Comparison of ENCODE assay signal across 8 cellular contexts in the genomic region with DNA sequence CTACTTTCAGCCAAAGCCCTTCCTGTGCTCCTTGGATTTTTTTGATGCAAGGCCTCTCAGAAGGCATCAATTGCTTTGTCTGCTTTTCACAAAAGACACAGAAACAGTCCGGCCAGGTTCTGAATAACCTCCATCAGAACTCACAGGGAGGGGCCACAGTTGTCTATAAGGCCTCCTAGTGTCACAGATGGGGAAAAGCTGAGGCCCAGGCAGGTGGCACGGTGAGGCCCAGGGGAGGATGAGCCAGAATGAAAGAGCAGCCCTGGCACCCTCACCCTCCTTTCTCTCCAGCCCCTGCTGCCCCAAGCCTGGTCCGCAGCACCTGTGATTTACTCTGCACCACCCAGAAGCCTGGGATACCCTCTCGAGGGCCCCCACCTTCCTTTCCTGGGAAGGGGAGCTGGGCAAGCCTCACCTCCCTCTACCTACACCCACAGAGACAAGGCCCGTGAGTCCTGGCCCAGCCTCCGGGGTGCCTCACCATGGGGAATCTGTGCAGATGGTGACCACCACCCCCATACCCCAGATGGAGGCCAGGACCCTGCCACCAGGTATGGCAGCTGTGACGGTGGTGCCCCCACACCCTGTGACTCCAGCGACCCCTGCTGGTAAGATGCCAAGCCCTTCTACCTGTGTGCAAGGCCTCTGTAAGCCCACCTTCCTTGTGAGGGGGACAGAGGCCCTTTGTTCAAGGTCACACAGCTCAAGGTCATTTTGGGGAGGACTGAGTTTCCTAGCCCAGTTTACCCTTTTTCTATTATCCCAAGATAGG. TPM values are rescaled to one million over a fixed set of nuclear protein-coding genes. Genes with fewer than 3 reads are reported as not detected.
DNase-seq lines count a peak whose midpoint lies in the region; ATAC-seq, FAIRE-seq and TF ChIP-seq lines count a peak whose summit lies in the region.

No MANE protein-coding gene starts in this region.

- no peaks in the 10 kb centered on the region for H3K9me3 ChIP-seq in GM23248 (ENCODE audit: low read depth)

- no peak overlapping the region for H3K9ac ChIP-seq in GM23248

- WGBS in GM23248 (ENCODE audit: low coverage in 1 of 2, low lambda C conversion rate in 2 of 2, missing lambda C conversion rate in 2 of 2), 2 experiments: 40 to 43% methylated on average over 7 to 8 of the region's 8 CpGs

- in situ Hi-C loops in KBM-7 (cut with MboI; ENCODE audit: low pct_unique_long_range_greater_than_20kb, low sequenced_read_pairs): no loop called here
- in situ Hi-C loops in GM23248 (cut with MboI): no loop called here

- H3K4me2 ChIP-seq in GM23248 (ENCODE audit: unreplicated experiment): no peak overlapping the region

- H3K36me3 ChIP-seq in GM23248 (ENCODE audit: low read depth): no peaks in the 10 kb centered on the region

- H3K79me2 ChIP-seq in GM23248 (ENCODE audit: insufficient read depth): no peaks in the 10 kb centered on the region

- no peak overlapping the region for H3K4me3 ChIP-seq in GM23248

- 0 out of 2 replicates have a peak, but pooled peaks cover 4% of the 10 kb centered on the region for H3K27me3 ChIP-seq in GM23248 (replicated peaks; ENCODE audit: insufficient read depth)

- H3K27ac ChIP-seq in GM23248: no peak overlapping the region

- FAIRE-seq in D721Med (lab: Jason Lieb, UNC): no peak

- DNase-seq in D721Med (ENCODE audit: insufficient read length, low spot score) (peak; percentile 80), KBM-7 (peak; percentile 41), left ventricle myocardium superior (peak; percentile 57), NCI-H2107 (lab: John Stamatoyannopoulos, UW) (no peak), GM23248 (no peak)
- peak; percentile 7 to 18 for DNase-seq in activated CD8-positive, alpha-beta memory T cell treated with anti-CD3 and anti-CD28 coated beads for 4 hours (ENCODE audit: low read depth in 2 of 2)
- peak; percentile 48 for DNase-seq in stimulated activated CD8-positive, alpha-beta memory T cell treated with anti-CD3 and anti-CD28 coated beads, Interleukin-15, amount 100 ng/mL, for 1 hour (ENCODE audit: low read depth)

- H2AFZ ChIP-seq in GM23248: no peak overlapping the region

- intact Hi-C loops in left ventricle myocardium superior (cut with micrococcal nuclease): no loop called here

- ATAC-seq in left ventricle myocardium superior: peak; percentile 21
- ATAC-seq in HG02885 (IDR thresholded peaks at IDR 0.05; ENCODE audit: poor library complexity, unreplicated experiment): no peak

- no peaks in the 10 kb centered on the region for H3K9me2 ChIP-seq in GM23248 (ENCODE audit: insufficient read depth)

- H4K20me1 ChIP-seq in GM23248 (ENCODE audit: insufficient read depth): no peaks in the 10 kb centered on the region

- peak; percentile 35 for TF ChIP-seq CTCF in D721Med (IDR thresholded peaks at IDR 0.05; ENCODE audit: insufficient read depth, missing control alignments)

- no peaks in the 10 kb centered on the region for H3K4me1 ChIP-seq in GM23248 (ENCODE audit: insufficient read depth)

- H3F3A ChIP-seq in GM23248 (ENCODE audit: insufficient read depth): no peaks in the 10 kb centered on the region

RNA-seq across cellular contexts. Expression of gene ZNF467, which starts 26.2 kb away (rescaled TPM):
- 7.8 TPM for total RNA-seq in left ventricle myocardium superior
- not detected in 2 replicates for total RNA-seq in GM23248 (2014; rRNA removed; shearing (Covaris generic))
- not detected in 2 replicates for polyA plus RNA-seq in GM23248 (2016; fragmentation: Nextera tagmentation; extraction: Ambion mirVana)

RNA-seq across cellular contexts. Expression of gene ZNF862, which starts 38.6 kb away (rescaled TPM):
- total RNA-seq in left ventricle myocardium superior: 9.5 TPM
- 2.9 and 9.7 TPM in 2 replicates for total RNA-seq in GM23248 (2014; rRNA removed; shearing (Covaris generic))
- 3.3 and 3.5 TPM in 2 replicates for polyA plus RNA-seq in GM23248 (2016; fragmentation: Nextera tagmentation; extraction: Ambion mirVana)

Comparison
In these comparisons a context has a peak if more than half of its experiments do, and no peak if none do; other contexts are left out.
1. DNase-seq: peak in D721Med (single experiment), KBM-7 (single experiment), activated CD8-positive, alpha-beta memory T cell treated with anti-CD3 and anti-CD28 coated beads for 4 hours (2 of 2), left ventricle myocardium superior (single experiment) and stimulated activated CD8-positive, alpha-beta memory T cell treated with anti-CD3 and anti-CD28 coated beads, Interleukin-15, amount 100 ng/mL, for 1 hour (single experiment); none in NCI-H2107 (single experiment) and GM23248 (single experiment).